Comparison of ENCODE assay signal across 8 cellular contexts in the genomic region with DNA sequence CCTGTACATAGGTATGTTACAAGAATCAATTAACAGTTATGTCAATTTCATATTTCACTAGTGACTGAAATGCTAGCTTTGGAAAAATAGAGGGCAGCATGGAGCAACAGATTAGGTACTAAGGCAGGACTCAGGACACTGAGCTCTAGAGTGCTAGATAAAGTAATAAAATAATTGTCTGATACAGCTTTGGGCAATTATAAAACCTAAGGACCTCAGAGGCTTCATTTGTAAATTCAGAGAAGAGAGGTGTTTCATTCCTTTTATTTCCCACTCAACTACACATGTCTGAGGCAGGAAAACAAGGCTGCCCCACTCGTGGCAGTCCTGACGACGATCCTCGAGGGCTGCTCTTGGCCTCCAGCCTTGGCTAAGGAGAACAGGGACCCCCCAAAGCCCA.
DNase-seq lines count a peak whose midpoint lies in the region; ATAC-seq and TF ChIP-seq lines count a peak whose summit lies in the region.

No MANE protein-coding gene starts in this region.

- H3K4me3 ChIP-seq in heart left ventricle: no peak overlapping the region
- H3K4me3 ChIP-seq in right atrium auricular region: no peak overlapping the region

- POLR2A ChIA-PET in HEK293T (lab: Yijun Ruan, JAX): interaction anchor here (1.2 kb wide), 1 partner anchor 152 kb away, joined by 3 read pairs; no protein-coding TSS in a partner anchor

- DNase-seq in heart left ventricle: no peak
- no peak for DNase-seq in right atrium auricular region (ENCODE audit: low spot score)
- DNase-seq in NCI-H748 (lab: John Stamatoyannopoulos, UW; ENCODE audit: unreplicated experiment): peak; percentile 19
- peak; percentile 16 to 52 for DNase-seq in dermis microvascular lymphatic vessel endothelial cell (ENCODE audit: low read depth in 2 of 2)
- peak; percentile 76 for DNase-seq in pons (ENCODE audit: low spot score)
- DNase-seq in HEK293T (ENCODE audit: extremely low spot score): no peak
- no peak for DNase-seq in COLO668 (lab: John Stamatoyannopoulos, UW; ENCODE audit: unreplicated experiment)

- TF ChIP-seq POLR2A in heart left ventricle (IDR thresholded peaks at IDR 0.05): no peak

- CTCF ChIA-PET in HEK293T (lab: Yijun Ruan, JAX): interaction anchor here (0.5 to 2.0 kb wide), 10 partner anchors 9 to 954 kb away, joined by 3 to 10 read pairs (median 3); no protein-coding TSS in a partner anchor

- WGBS in heart left ventricle, 4 donors: 81 to 92% (median 88%) methylated on average over 4 of the region's 4 CpGs

- intact Hi-C loops in heart left ventricle (cut with DNase I): loop anchor here in 6 of 10 donors (1.0 to 10.0 kb wide), 4 partner anchors 201 to 206 kb away; no protein-coding TSS in a partner anchor

- H3K4me1 ChIP-seq in heart left ventricle: peaks cover 0 to 2% (median 0%) of the 10 kb centered on the region in 12 donors
- no peaks in the 10 kb centered on the region for H3K4me1 ChIP-seq in right atrium auricular region

- TF ChIP-seq CTCF in heart left ventricle (IDR thresholded peaks at IDR 0.05) (peak in 10 of 12 donors; percentile 23 to 54 (median 38)), right atrium auricular region (IDR thresholded peaks at IDR 0.05) (peak in 1 of 2 donors; percentile 54)

- H3K27me3 ChIP-seq in heart left ventricle: no peaks in the 10 kb centered on the region
- no peaks in the 10 kb centered on the region for H3K27me3 ChIP-seq in right atrium auricular region

- ATAC-seq in heart left ventricle: no peak
- ATAC-seq in GM21786 (IDR thresholded peaks at IDR 0.05; ENCODE audit: unreplicated experiment): no peak

- H3K27ac ChIP-seq in heart left ventricle (no peak overlapping the region), right atrium auricular region (no peak overlapping the region)

- H3K9me3 ChIP-seq in heart left ventricle (no peaks in the 10 kb centered on the region), right atrium auricular region (no peaks in the 10 kb centered on the region)

- H3K36me3 ChIP-seq in heart left ventricle: peaks cover 0 to 38% (median 22%) of the 10 kb centered on the region in 9 donors
- peaks cover 15% of the 10 kb centered on the region for H3K36me3 ChIP-seq in right atrium auricular region

TF ChIP-seq in HEK293T, 16 proteins besides CTCF, POLR2A, EP300 and RAD21:
- no peak for TF ChIP-seq NFRKB (IDR thresholded peaks at IDR 0.05)
- no peak for TF ChIP-seq SUZ12 (IDR thresholded peaks at IDR 0.05)
- TF ChIP-seq ZNF384 (IDR thresholded peaks at IDR 0.05): no peak
- no peak for TF ChIP-seq BHLHE40 (IDR thresholded peaks at IDR 0.05; ENCODE audit: borderline replicate concordance)
- no peak for TF ChIP-seq SP1 (IDR thresholded peaks at IDR 0.05)
- TF ChIP-seq FOXM1 (IDR thresholded peaks at IDR 0.05; ENCODE audit: borderline replicate concordance): no peak
- TF ChIP-seq FOXA1 (IDR thresholded peaks at IDR 0.05): no peak
- TF ChIP-seq ELF4 (IDR thresholded peaks at IDR 0.05): no peak
- TF ChIP-seq LEF1 (IDR thresholded peaks at IDR 0.05; ENCODE audit: borderline replicate concordance): no peak
- TF ChIP-seq ARNT (IDR thresholded peaks at IDR 0.05): no peak
- no peak for TF ChIP-seq HDGF (IDR thresholded peaks at IDR 0.05; ENCODE audit: borderline replicate concordance)
- TF ChIP-seq FOXK2 (IDR thresholded peaks at IDR 0.05): no peak
- TF ChIP-seq L3MBTL2 (conservative IDR thresholded peaks at IDR 0.05): no peak
- TF ChIP-seq CTBP1 (IDR thresholded peaks at IDR 0.05; ENCODE audit: borderline replicate concordance): no peak
- no peak for TF ChIP-seq TARDBP (IDR thresholded peaks at IDR 0.05)
- TF ChIP-seq, protein P1, sequence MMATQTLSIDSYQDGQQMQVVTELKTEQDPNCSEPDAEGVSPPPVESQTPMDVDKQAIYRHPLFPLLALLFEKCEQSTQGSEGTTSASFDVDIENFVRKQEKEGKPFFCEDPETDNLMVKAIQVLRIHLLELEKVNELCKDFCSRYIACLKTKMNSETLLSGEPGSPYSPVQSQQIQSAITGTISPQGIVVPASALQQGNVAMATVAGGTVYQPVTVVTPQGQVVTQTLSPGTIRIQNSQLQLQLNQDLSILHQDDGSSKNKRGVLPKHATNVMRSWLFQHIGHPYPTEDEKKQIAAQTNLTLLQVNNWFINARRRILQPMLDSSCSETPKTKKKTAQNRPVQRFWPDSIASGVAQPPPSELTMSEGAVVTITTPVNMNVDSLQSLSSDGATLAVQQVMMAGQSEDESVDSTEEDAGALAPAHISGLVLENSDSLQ (IDR thresholded peaks at IDR 0.05): no peak

Comparison
In these comparisons a context has a peak if more than half of its experiments do, and no peak if none do; other contexts are left out.
1. DNase-seq: peak in NCI-H748 (single experiment), dermis microvascular lymphatic vessel endothelial cell (2 of 2) and pons (single experiment); none in heart left ventricle (0 of 5), right atrium auricular region (single experiment), HEK293T (single experiment) and COLO668 (single experiment).